Comparison of ENCODE assay signal across 23 cellular contexts in the genomic region with DNA sequence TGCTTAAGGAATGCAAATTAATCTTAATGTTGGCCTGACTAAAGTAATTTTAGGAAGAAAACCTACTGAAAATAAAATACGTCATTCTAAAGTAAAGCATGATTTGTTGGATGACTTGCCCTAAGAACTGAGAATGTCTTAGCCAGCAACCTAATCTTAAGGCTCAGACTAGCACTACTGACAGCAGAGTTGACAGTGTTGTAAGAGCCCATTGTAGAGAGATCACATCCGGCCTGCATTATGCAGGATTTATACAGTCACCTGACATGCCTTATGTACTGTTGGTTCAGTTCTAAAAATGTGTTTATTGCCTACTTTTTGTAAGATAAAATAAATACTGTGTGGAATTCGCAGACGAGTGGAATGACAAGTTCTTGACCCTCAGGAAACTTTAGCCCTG.
"Had no signal": no experiment of that assay in that cellular context is flagged by ENCODE, and none has a peak within 500 bp of the region (broad histone marks: within the 10 kb centered on the region; RNA-seq: fewer than 3 reads in every experiment).

No MANE protein-coding gene starts in this region.

- H3K27me3 ChIP-seq: dorsolateral prefrontal cortex, esophagus squamous epithelium, foreskin keratinocyte, gastrocnemius medialis, heart right ventricle, left lung had no signal

- H3K27ac ChIP-seq: coronary artery, dorsolateral prefrontal cortex, esophagus squamous epithelium, foreskin keratinocyte, gastrocnemius medialis, heart right ventricle, left lung, lower lobe of right lung had no signal

- H3K4me3 Mint-ChIP-seq: naive thymus-derived CD4-positive, alpha-beta T cell had no signal

- H3K36me3 ChIP-seq: left lung, lower lobe of right lung had no signal

- H3K9me3 ChIP-seq: esophagus squamous epithelium, gastrocnemius medialis, heart right ventricle, left lung, lower lobe of right lung had no signal

- H3K4me1 Mint-ChIP-seq: naive thymus-derived CD4-positive, alpha-beta T cell had no signal

- H3K4me1 ChIP-seq: esophagus squamous epithelium, foreskin keratinocyte, heart right ventricle, left lung, lower lobe of right lung had no signal

- FAIRE-seq: colon, endothelial cell of umbilical vein, keratinocyte had no signal

- H3K4me3 ChIP-seq: coronary artery, dorsolateral prefrontal cortex, esophagus squamous epithelium, gastrocnemius medialis, heart right ventricle, left lung, lower lobe of right lung had no signal

- DNase-seq: cerebellar nuclear complex; dermis blood vessel endothelial cell; dorsolateral prefrontal cortex; effector CD4-positive, alpha-beta T cell; effector memory CD4-positive, alpha-beta T cell; esophagus squamous epithelium; foreskin keratinocyte; gastrocnemius medialis; glutamatergic neuron; head of caudate nucleus; heart right ventricle; hippocampal formation; left cardiac atrium; left lung; left ventricle myocardium superior; lower lobe of right lung; mesenchymal stem cell; midbrain; naive thymus-derived CD4-positive, alpha-beta T cell had no signal
